7 cellular contexts compared by ENCODE assay signal in the genomic region with DNA sequence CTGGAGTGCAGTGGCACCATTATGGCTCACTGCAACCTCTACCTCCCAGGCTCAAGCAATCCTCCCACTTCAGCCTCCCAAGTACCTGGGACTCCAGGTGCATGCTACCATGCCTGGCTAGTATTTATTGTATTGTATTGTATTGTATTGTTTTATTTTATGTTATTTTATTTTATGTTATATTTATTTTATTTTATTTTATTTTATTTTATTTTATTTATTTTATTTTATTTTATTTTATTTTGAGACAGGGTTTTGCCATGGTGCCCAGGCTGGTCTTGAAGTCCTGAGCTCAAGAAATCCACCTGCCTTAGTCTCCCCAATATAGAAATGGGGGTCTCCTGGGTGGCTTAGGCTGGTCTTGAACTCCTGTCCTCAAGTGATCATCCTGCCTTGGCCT.
"Had no signal": no experiment of that assay in that cellular context is flagged by ENCODE, and none has a peak within 500 bp of the region (broad histone marks: within the 10 kb centered on the region; RNA-seq: fewer than 3 reads in every experiment).

No MANE protein-coding gene starts in this region.

- H3K4me3 ChIP-seq: GM12878 had no signal

- DNase-seq: GDM1, GF-D8 had no signal

- FAIRE-seq: GM12878, GM12891, GM12892, GM18507, GM19239 had no signal

- ATAC-seq: GM12878 had no signal
